ENCODE assay signal across 15 cellular contexts in genomic region chr1:228358764-228359612, GRCh38. TPM values are rescaled to one million over a fixed set of nuclear protein-coding genes. Genes with fewer than 3 reads are reported as not detected.
DNase-seq lines count a peak whose midpoint lies in the region; ATAC-seq, FAIRE-seq and TF ChIP-seq lines count a peak whose summit lies in the region.
"Had no signal": no experiment of that assay in that cellular context is flagged by ENCODE, and none has a peak within 500 bp of the region (broad histone marks: within the 10 kb centered on the region; RNA-seq: fewer than 3 reads in every experiment).

No MANE protein-coding gene starts in this region.

- no peak for TF ChIP-seq RAD21 in HepG2 (CRISPR knock-in tag; IDR thresholded peaks at IDR 0.05)
- no peak for TF ChIP-seq RAD21 in K562 (CRISPR knock-in tag; conservative IDR thresholded peaks at IDR 0.05 in 1 of 2, IDR thresholded peaks at IDR 0.05 in 1 of 2)

- H3K27me3 Mint-ChIP-seq in stimulated activated naive B cell treated with anti-CD40 and anti-IgM and Interleukin-4, amounts not matched to agents 10 μg/mL and 1 μg/mL and 100 μg/mL, for 72 hours = peaks cover 0 to under 1% of the 10 kb centered on the region in 2 donors
- H3K27me3 Mint-ChIP-seq: CD4-positive, CD25-positive, alpha-beta regulatory T cell had no signal

- in situ Hi-C loops in HepG2 (cut with HindIII; ENCODE audit: extremely low pct_ligation_motif_present, low pct_unique_long_range_greater_than_20kb) (no loop called here), K562 (cut with MboI) (no loop called here)

- FAIRE-seq in HepG2 (lab: Jason Lieb, UNC) (no peak), K562 (lab: Jason Lieb, UNC) (no peak)
- FAIRE-seq: GM19239 had no signal

- BruUV-seq in HepG2 (replicated peaks; lab: Mats Ljungman, UMichigan) = no TSS peak
- no TSS peak for BruUV-seq in K562 (replicated peaks; lab: Mats Ljungman, UMichigan)

- H3K36me3 Mint-ChIP-seq in stimulated activated naive B cell treated with anti-CD40 and anti-IgM and Interleukin-4, amounts not matched to agents 10 μg/mL and 1 μg/mL and 100 μg/mL, for 72 hours = no peaks in the 10 kb centered on the region
- H3K36me3 Mint-ChIP-seq: CD4-positive, CD25-positive, alpha-beta regulatory T cell had no signal

- intact Hi-C loops in HepG2 (cut with micrococcal nuclease; ENCODE audit: unreplicated experiment) (no loop called here), right lobe of liver (cut with DNase I) (no loop called here), K562 (cut with micrococcal nuclease) (no loop called here), right cardiac atrium (cut with DNase I) (no loop called here)

- no peaks in the 10 kb centered on the region for H3K9me3 Mint-ChIP-seq in stimulated activated naive B cell treated with anti-CD40 and anti-IgM and Interleukin-4, amounts not matched to agents 10 μg/mL and 1 μg/mL and 100 μg/mL, for 72 hours
- H3K9me3 Mint-ChIP-seq: CD4-positive, CD25-positive, alpha-beta regulatory T cell had no signal

- H3K4me2 ChIP-seq in HepG2 (ENCODE audit: low read depth, low read length) = no peak overlapping the region; the same call in 1 of the 2 replicates
- H3K4me2 ChIP-seq in K562 (ENCODE audit: insufficient read depth, low read length) = no peak overlapping the region

- ATAC-seq in HepG2 (no peak), right lobe of liver (no peak), K562 (peak; percentile 9), right cardiac atrium (peak; percentile 3 to 6)
- no peak for ATAC-seq in stimulated activated naive B cell treated with anti-CD40 and anti-IgM and Interleukin-4, amounts not matched to agents 10 μg/mL and 1 μg/mL and 100 μg/mL, for 72 hours (replicated peaks)

- no peaks in the 10 kb centered on the region for H3K9me1 ChIP-seq in K562 (ENCODE audit: control insufficient read depth, insufficient read depth, low read length)

- no peaks in the 10 kb centered on the region for H3K9me3 ChIP-seq in HepG2 (ENCODE audit: low read length)
- H3K9me3 ChIP-seq in right lobe of liver = no peaks in the 10 kb centered on the region
- H3K9me3 ChIP-seq in K562 (replicated peaks; ENCODE audit: control insufficient read depth, insufficient read depth, low read depth, low read length) = no peaks in the 10 kb centered on the region
- no peaks in the 10 kb centered on the region for H3K9me3 ChIP-seq in right cardiac atrium (ENCODE audit: control insufficient read depth, low read length)

- DNase-seq in HepG2 (ENCODE audit: low spot score) (no peak), right lobe of liver (no peak), K562 (ENCODE audit: extremely low read depth in 1 of 4, low spot score in 3 of 4) (peak in 1 of 4 experiments; percentile 37), right cardiac atrium (peak; percentile 14 to 69 (median 67)), NCI-H2227 (lab: John Stamatoyannopoulos, UW; ENCODE audit: unreplicated experiment) (no peak), NCI-H1436 (lab: John Stamatoyannopoulos, UW) (no peak)
- DNase-seq in stimulated activated naive B cell treated with anti-CD40 and anti-IgM and Interleukin-4, amounts not matched to agents 10 μg/mL and 1 μg/mL and 100 μg/mL, for 72 hours = no peak
- DNase-seq: ACHN; CD4-positive, CD25-positive, alpha-beta regulatory T cell; MM.1S; NCI-H1105; NCI-H187; NCI-H446; NCI-H748 treated with DMSO at 0.1 percent for 48 hours had no signal

- H3K27ac ChIP-seq in HepG2 (ENCODE audit: extremely low read length, insufficient read depth, low read length) (no peak overlapping the region), right lobe of liver (no peak overlapping the region), K562 (ENCODE audit: extremely low read depth, low read depth, low read length) (no peak overlapping the region), right cardiac atrium (ENCODE audit: low read length) (no peak overlapping the region)

- no peak for TF ChIP-seq CTCF in HepG2 (CRISPR knock-in tag; IDR thresholded peaks at IDR 0.05)
- no peak for TF ChIP-seq CTCF in right lobe of liver (IDR thresholded peaks at IDR 0.05)
- no peak for TF ChIP-seq CTCF in K562 (IDR thresholded peaks at IDR 0.05 in 2 of 3, conservative IDR thresholded peaks at IDR 0.05 in 1 of 3; ENCODE audit: insufficient read depth in 2 of 3, low read depth in 1 of 3, low read length in 3 of 3)

- H3K36me3 ChIP-seq in HepG2 (replicated peaks in 1 of 2; ENCODE audit: control insufficient read depth in 1 of 2, insufficient read depth in 2 of 2, low read length in 2 of 2) = no peaks in the 10 kb centered on the region
- H3K36me3 ChIP-seq in right lobe of liver = no peaks in the 10 kb centered on the region
- no peaks in the 10 kb centered on the region for H3K36me3 ChIP-seq in K562 (ENCODE audit: control insufficient read depth, insufficient read depth, low read length)

- no peak overlapping the region for H2AFZ ChIP-seq in HepG2 (ENCODE audit: low read length)
- H2AFZ ChIP-seq in K562 (ENCODE audit: low read depth, low read length) = no peak overlapping the region

- POLR2A ChIA-PET in HepG2 (lab: Yijun Ruan, JAX) (no interaction called here), K562 (lab: Yijun Ruan, JAX) (interaction anchor here (0.6 kb wide), 1 partner anchor 12 kb away, joined by 3 read pairs; no protein-coding TSS in a partner anchor)

- H3K4me3 Mint-ChIP-seq in stimulated activated naive B cell treated with anti-CD40 and anti-IgM and Interleukin-4, amounts not matched to agents 10 μg/mL and 1 μg/mL and 100 μg/mL, for 72 hours = no peak overlapping the region
- H3K4me3 Mint-ChIP-seq: CD4-positive, CD25-positive, alpha-beta regulatory T cell had no signal

- TF ChIP-seq EP300 in HepG2 (IDR thresholded peaks at IDR 0.05; ENCODE audit: low read depth in 2 of 2, low read length in 2 of 2) (no peak), HepG2 (CRISPR knock-in tag; IDR thresholded peaks at IDR 0.05; ENCODE audit: borderline replicate concordance) (no peak), K562 (IDR thresholded peaks at IDR 0.05; ENCODE audit: low read length) (no peak)

- H3K9ac ChIP-seq in HepG2 (ENCODE audit: insufficient read depth, low read depth, low read length) = no peak overlapping the region
- H3K9ac ChIP-seq in K562 (ENCODE audit: insufficient read depth in 1 of 2, low read depth in 2 of 2, low read length in 2 of 2) = no peak overlapping the region; a peak in 1 of 4 replicates

- H3K27me3 ChIP-seq in HepG2 (ENCODE audit: control insufficient read depth in 1 of 2, insufficient read depth in 2 of 2, low read length in 2 of 2) (peaks cover 7 to 27% of the 10 kb centered on the region in 2 experiments; a peak in 4 of 5 replicates), right lobe of liver (no peaks in the 10 kb centered on the region), K562 (ENCODE audit: control insufficient read depth in 2 of 2, insufficient read depth in 2 of 2, low read length in 2 of 2) (no peaks in the 10 kb centered on the region), right cardiac atrium (ENCODE audit: control insufficient read depth, insufficient read depth) (no peaks in the 10 kb centered on the region)

- peak overlapping the region; percentile 31 for H3K27ac Mint-ChIP-seq in stimulated activated naive B cell treated with anti-CD40 and anti-IgM and Interleukin-4, amounts not matched to agents 10 μg/mL and 1 μg/mL and 100 μg/mL, for 72 hours

- no peak overlapping the region for H3K4me3 ChIP-seq in HepG2 (replicated peaks in 1 of 3; ENCODE audit: insufficient read depth in 1 of 3, low read depth in 2 of 3, low read length in 3 of 3)
- no peak overlapping the region for H3K4me3 ChIP-seq in right lobe of liver
- no peak overlapping the region for H3K4me3 ChIP-seq in K562
- no peak overlapping the region for H3K4me3 ChIP-seq in right cardiac atrium (ENCODE audit: low read length)

- H3K4me1 ChIP-seq in HepG2 (ENCODE audit: insufficient read depth, low read length) = no peaks in the 10 kb centered on the region; the same call in 1 of the 2 replicates
- no peaks in the 10 kb centered on the region for H3K4me1 ChIP-seq in right lobe of liver
- H3K4me1 ChIP-seq in K562 (replicated peaks in 1 of 2; ENCODE audit: control insufficient read depth in 2 of 2, insufficient read depth in 2 of 2, low read length in 2 of 2) = peaks cover 0 to 55% of the 10 kb centered on the region in 2 experiments; a peak in 3 of 5 replicates
- H3K4me1 ChIP-seq in right cardiac atrium (ENCODE audit: control insufficient read depth, insufficient read depth, low read length) = no peaks in the 10 kb centered on the region

- WGBS in HepG2 (ENCODE audit: low lambda C conversion rate) = 43% methylated on average over 14 of the region's 19 CpGs
- no CpG with 5 or more reads among the region's 19 CpGs for WGBS in right lobe of liver (ENCODE audit: insufficient coverage, low coverage, low lambda C conversion rate, missing lambda C conversion rate)
- WGBS in K562 (ENCODE audit: insufficient coverage, low coverage, missing lambda C conversion rate) = 75% methylated on average over 17 of the region's 19 CpGs
- 84% methylated on average over 19 of the region's 19 CpGs for WGBS in right cardiac atrium

- H3K4me1 Mint-ChIP-seq in stimulated activated naive B cell treated with anti-CD40 and anti-IgM and Interleukin-4, amounts not matched to agents 10 μg/mL and 1 μg/mL and 100 μg/mL, for 72 hours = no peaks in the 10 kb centered on the region
- H3K4me1 Mint-ChIP-seq: CD4-positive, CD25-positive, alpha-beta regulatory T cell had no signal

- H3K79me2 ChIP-seq in HepG2 (ENCODE audit: insufficient read depth, low read length) (no peaks in the 10 kb centered on the region), K562 (ENCODE audit: control insufficient read depth, insufficient read depth, low read length) (no peaks in the 10 kb centered on the region)

- CTCF ChIA-PET in HepG2 (lab: Yijun Ruan, JAX; ENCODE audit: low intra/inter-chr PET ratio, low total read pairs) = no interaction called here
- CTCF ChIA-PET in K562 (lab: Yijun Ruan, JAX; ENCODE audit: low intra/inter-chr PET ratio) = no interaction called here

- TF ChIP-seq POLR2A in HepG2 (IDR thresholded peaks at IDR 0.05; ENCODE audit: insufficient read depth in 1 of 2, low read depth in 2 of 2, low read length in 2 of 2) (no peak), right lobe of liver (IDR thresholded peaks at IDR 0.05) (no peak), K562 (conservative IDR thresholded peaks at IDR 0.05) (no peak)

- H4K20me1 ChIP-seq in HepG2 (ENCODE audit: insufficient read depth, low read length) (no peaks in the 10 kb centered on the region), K562 (replicated peaks; ENCODE audit: control insufficient read depth, insufficient read depth, low read length) (no peaks in the 10 kb centered on the region)

RNA-seq across cellular contexts. Expression of gene TRIM11, which starts 47.6 kb away (rescaled TPM):
- total RNA-seq in HepG2 (2016; rRNA removed; fragmentation: Illumina TruSeq; extraction: Trizol) (9.7 and 16.1 TPM in 2 replicates), right lobe of liver (1 to 10 TPM; 5.2 to 8.3 (median 7.1) TPM), K562 (2014; rRNA removed) (45.1 and 49.1 TPM in 2 replicates), K562 (2014; rRNA removed; fragmentation: Illumina TruSeq; extraction: Trizol) (14.8 and 18.0 TPM in 2 replicates), K562 (2015; rRNA removed; fragmentation: Illumina TruSeq; extraction: Trizol) (29.7 and 29.8 TPM in 2 replicates), K562 (2021) (64.3 and 66.8 TPM in 2 replicates), right cardiac atrium (10 to 100 TPM in 1 of 4 donors, 1 to 10 TPM in 3; 8.9 to 10.7 (median 9.5) TPM)
- total RNA-seq in HepG2 (2016; cell fraction: cytosol; rRNA removed; fragmentation: Illumina TruSeq; extraction: Trizol; ENCODE audit: low read depth) = 8.8 and 9.6 TPM in 2 replicates
- 10.0 and 15.4 TPM in 2 replicates for total RNA-seq in HepG2 (2016; cell fraction: insoluble cytoplasmic fraction; rRNA removed; fragmentation: Illumina TruSeq; extraction: Trizol)
- 12.1 and 13.4 TPM in 2 replicates for total RNA-seq in HepG2 (2016; cell fraction: membrane; rRNA removed; fragmentation: Illumina TruSeq; extraction: Trizol)
- 16.6 and 19.2 TPM in 2 replicates for total RNA-seq in HepG2 (2016; cell fraction: nucleus; rRNA removed; fragmentation: Illumina TruSeq; extraction: Trizol)
- polyA plus RNA-seq in HepG2 (2011; rRNA removed) (6.3 and 8.8 TPM in 2 replicates), K562 (2011; rRNA removed) (17.5 and 26.5 TPM in 2 replicates), K562 (2014; fragmentation: Illumina TruSeq; extraction: Trizol) (33.7 and 35.0 TPM in 2 replicates), K562 (2014; fragmentation: Nextera tagmentation; extraction: Ambion mirVana) (1 to 10 TPM; 3.6 to 3.8 TPM), K562 (2014; rRNA removed) (34.4 and 43.0 TPM in 2 replicates), right cardiac atrium (5.9 TPM)
- polyA plus RNA-seq in HepG2 (2011; cell fraction: cytosol; rRNA removed) = 4.7 and 6.1 TPM in 2 replicates
- 33.2 and 33.5 TPM in 2 replicates for polyA plus RNA-seq in HepG2 (2011; cell fraction: nucleus; rRNA removed)
- 7.8 and 13.4 TPM in 2 replicates for polyA plus RNA-seq in HepG2 (2012)
- polyA plus RNA-seq in HepG2 (2016; cell fraction: cytosol; fragmentation: Illumina TruSeq; extraction: Trizol; ENCODE audit: low read depth) = 1.3 and 1.5 TPM in 2 replicates
- polyA plus RNA-seq in HepG2 (2016; cell fraction: insoluble cytoplasmic fraction; fragmentation: Illumina TruSeq; extraction: Trizol; ENCODE audit: low read depth) = 9.6 and 11.4 TPM in 2 replicates
- 2.2 and 2.7 TPM in 2 replicates for polyA plus RNA-seq in HepG2 (2016; cell fraction: membrane; fragmentation: Illumina TruSeq; extraction: Trizol; ENCODE audit: low read depth)
- polyA plus RNA-seq in HepG2 (2016; cell fraction: nucleus; fragmentation: Illumina TruSeq; extraction: Trizol; ENCODE audit: insufficient read depth, low read depth) = 33.8 and 38.7 TPM in 2 replicates
- 19.6 and 39.2 TPM in 2 replicates for polyA minus RNA-seq in HepG2 (2011; rRNA and poly(A)+ RNA removed; ENCODE audit: low replicate concordance)
- polyA minus RNA-seq in HepG2 (2011; cell fraction: cytosol; rRNA and poly(A)+ RNA removed) = 6.6 and 7.0 TPM in 2 replicates
- 17.0 and 20.8 TPM in 2 replicates for polyA minus RNA-seq in HepG2 (2011; cell fraction: nucleus; rRNA and poly(A)+ RNA removed)
- 106 and 219 TPM in 2 replicates for total RNA-seq in K562 (2011; cell fraction: chromatin; rRNA removed; ENCODE audit: low replicate concordance)
- total RNA-seq in K562 (2011; cell fraction: nucleolus; rRNA removed) = 114 and 116 TPM in 2 replicates
- 107 and 126 TPM in 2 replicates for total RNA-seq in K562 (2011; cell fraction: nucleoplasm; rRNA removed)
- 15.7 and 25.5 TPM in 2 replicates for polyA plus RNA-seq in K562 (2011; cell fraction: cytosol; rRNA removed)
- polyA plus RNA-seq in K562 (2011; cell fraction: nucleus; rRNA removed) = 67.6 and 116 TPM in 2 replicates
- 33.4 and 43.7 TPM in 2 replicates for polyA plus RNA-seq in K562 (2012)
- polyA minus RNA-seq in K562 (2011; rRNA and poly(A)+ RNA removed) = 24.4 and 25.6 TPM in 2 replicates
- polyA minus RNA-seq in K562 (2011; cell fraction: cytosol; rRNA and poly(A)+ RNA removed) = 22.2 and 23.9 TPM in 2 replicates
- 42.0 and 46.8 TPM in 2 replicates for polyA minus RNA-seq in K562 (2011; cell fraction: nucleus; rRNA and poly(A)+ RNA removed)

RNA-seq across cellular contexts. Expression of gene TRIM17, which starts 57.7 kb away (rescaled TPM):
- total RNA-seq in HepG2 (2016; rRNA removed; fragmentation: Illumina TruSeq; extraction: Trizol) (0.64 TPM in 1 of 2 replicates, not detected in the other), right lobe of liver (not detected), K562 (2014; rRNA removed) (not detected in 2 replicates), K562 (2014; rRNA removed; fragmentation: Illumina TruSeq; extraction: Trizol) (not detected in 2 replicates), K562 (2015; rRNA removed; fragmentation: Illumina TruSeq; extraction: Trizol) (not detected in 2 replicates), K562 (2021) (not detected in 2 replicates), right cardiac atrium (1 to 10 TPM in 2 of 4 donors, under 1 TPM in 2; 0.56 to 2.4 (median 1.2) TPM)
- not detected in 2 replicates for total RNA-seq in HepG2 (2016; cell fraction: cytosol; rRNA removed; fragmentation: Illumina TruSeq; extraction: Trizol; ENCODE audit: low read depth)
- total RNA-seq in HepG2 (2016; cell fraction: insoluble cytoplasmic fraction; rRNA removed; fragmentation: Illumina TruSeq; extraction: Trizol) = 0.10 and 0.45 TPM in 2 replicates
- not detected in 2 replicates for total RNA-seq in HepG2 (2016; cell fraction: membrane; rRNA removed; fragmentation: Illumina TruSeq; extraction: Trizol)
- total RNA-seq in HepG2 (2016; cell fraction: nucleus; rRNA removed; fragmentation: Illumina TruSeq; extraction: Trizol) = 0.72 and 0.81 TPM in 2 replicates
- polyA plus RNA-seq in HepG2 (2011; rRNA removed) (0.22 and 0.32 TPM in 2 replicates), K562 (2011; rRNA removed) (not detected in 2 replicates), K562 (2014; fragmentation: Illumina TruSeq; extraction: Trizol) (not detected in 2 replicates), K562 (2014; fragmentation: Nextera tagmentation; extraction: Ambion mirVana) (not detected), K562 (2014; rRNA removed) (not detected in 2 replicates), right cardiac atrium (0.41 TPM)
- 0.10 and 0.11 TPM in 2 replicates for polyA plus RNA-seq in HepG2 (2011; cell fraction: cytosol; rRNA removed)
- polyA plus RNA-seq in HepG2 (2011; cell fraction: nucleus; rRNA removed) = 1.6 and 1.9 TPM in 2 replicates
- 0.24 and 0.27 TPM in 2 replicates for polyA plus RNA-seq in HepG2 (2012)
- polyA plus RNA-seq in HepG2 (2016; cell fraction: cytosol; fragmentation: Illumina TruSeq; extraction: Trizol; ENCODE audit: low read depth) = not detected in 2 replicates
- polyA plus RNA-seq in HepG2 (2016; cell fraction: insoluble cytoplasmic fraction; fragmentation: Illumina TruSeq; extraction: Trizol; ENCODE audit: low read depth) = 0.14 and 0.22 TPM in 2 replicates
- not detected in 2 replicates for polyA plus RNA-seq in HepG2 (2016; cell fraction: membrane; fragmentation: Illumina TruSeq; extraction: Trizol; ENCODE audit: low read depth)
- 1.2 and 1.4 TPM in 2 replicates for polyA plus RNA-seq in HepG2 (2016; cell fraction: nucleus; fragmentation: Illumina TruSeq; extraction: Trizol; ENCODE audit: insufficient read depth, low read depth)
- 0.58 TPM in 1 of 2 replicates, not detected in the other for polyA minus RNA-seq in HepG2 (2011; rRNA and poly(A)+ RNA removed; ENCODE audit: low replicate concordance)
- polyA minus RNA-seq in HepG2 (2011; cell fraction: cytosol; rRNA and poly(A)+ RNA removed) = not detected in 2 replicates
- 0.64 and 0.75 TPM in 2 replicates for polyA minus RNA-seq in HepG2 (2011; cell fraction: nucleus; rRNA and poly(A)+ RNA removed)
- total RNA-seq in K562 (2011; cell fraction: chromatin; rRNA removed; ENCODE audit: low replicate concordance) = not detected in 2 replicates
- 0.26 TPM in 1 of 2 replicates, not detected in the other for total RNA-seq in K562 (2011; cell fraction: nucleolus; rRNA removed)
- not detected in 2 replicates for total RNA-seq in K562 (2011; cell fraction: nucleoplasm; rRNA removed)
- polyA plus RNA-seq in K562 (2011; cell fraction: cytosol; rRNA removed) = not detected in 2 replicates
- 0.07 TPM in 1 of 2 replicates, not detected in the other for polyA plus RNA-seq in K562 (2011; cell fraction: nucleus; rRNA removed)
- polyA plus RNA-seq in K562 (2012) = 0.35 and 0.83 TPM in 2 replicates
- polyA minus RNA-seq in K562 (2011; rRNA and poly(A)+ RNA removed) = not detected in 2 replicates
- polyA minus RNA-seq in K562 (2011; cell fraction: cytosol; rRNA and poly(A)+ RNA removed) = not detected in 2 replicates
- not detected in 2 replicates for polyA minus RNA-seq in K562 (2011; cell fraction: nucleus; rRNA and poly(A)+ RNA removed)

Comparison
In these comparisons a context has a peak if more than half of its experiments do, and no peak if none do; other contexts are left out.
1. ATAC-seq: peak in K562 (single experiment) and right cardiac atrium (2 of 2); none in HepG2 (single experiment), right lobe of liver (0 of 4) and stimulated activated naive B cell treated with anti-CD40 and anti-IgM and Interleukin-4, amounts not matched to agents 10 μg/mL and 1 μg/mL and 100 μg/mL, for 72 hours (0 of 2).
2. DNase-seq: peak in right cardiac atrium (3 of 3); none in HepG2 (single experiment), right lobe of liver (0 of 3), stimulated activated naive B cell treated with anti-CD40 and anti-IgM and Interleukin-4, amounts not matched to agents 10 μg/mL and 1 μg/mL and 100 μg/mL, for 72 hours (single experiment), NCI-H2227 (single experiment) and NCI-H1436 (single experiment).
3. Of the 241 proteins assayed by ChIP-seq in both HepG2 and K562: peak only in HepG2: none; only in K562: CREM; in both: none; in neither: 239; mixed calls (peak in some experiments, not most) for 1.